In the genomic region with DNA sequence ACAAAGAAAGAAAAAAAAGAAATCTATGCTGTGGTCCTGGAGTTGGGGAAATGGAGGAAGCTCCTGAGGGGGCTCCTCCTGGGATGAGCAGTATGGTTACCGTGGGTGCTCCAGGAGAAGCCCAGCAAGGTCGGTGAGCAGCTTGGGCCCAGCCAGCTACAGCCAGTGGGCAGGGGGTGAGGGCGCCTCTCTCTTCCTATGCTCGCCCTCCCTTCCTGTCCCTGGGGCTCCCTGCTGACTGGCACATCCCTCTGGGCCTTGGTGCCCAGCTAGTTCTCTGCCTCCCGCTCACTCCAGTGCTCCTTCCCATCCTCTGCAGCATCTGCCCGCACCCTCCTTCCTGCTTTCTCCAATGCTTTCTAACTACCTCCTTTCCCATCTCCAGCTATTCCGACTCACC, we compare ENCODE assay signal across 20 cellular contexts. TPM values are rescaled to one million over a fixed set of nuclear protein-coding genes. Genes with fewer than 3 reads are reported as not detected.
"Had no signal": no experiment of that assay in that cellular context is flagged by ENCODE, and none has a peak within 500 bp of the region (broad histone marks: within the 10 kb centered on the region; RNA-seq: fewer than 3 reads in every experiment).

No MANE protein-coding gene starts in this region.

- DNase-seq: IMR-90, Kasumi-1, NCI-H1048, NCI-H1105, NCI-H1436, NCI-H187, NCI-H2029 treated with DMSO at 0.1 percent for 48 hours, NCI-H2171, NCI-H226, NCI-H524, NCI-H526 treated with DMSO at 0.1 percent for 48 hours, NCI-H774, RPMI8226, SHP77, T-helper 1 cell, T-helper 17 cell had no signal

- H3K4me3 Mint-ChIP-seq: T-helper 17 cell had no signal

- H3K4me2 ChIP-seq: KMS-11 had no signal

- H3K9ac ChIP-seq: KMS-11 had no signal

- H3K27ac Mint-ChIP-seq: T-helper 17 cell had no signal

- H3K27ac ChIP-seq: KMS-11 had no signal

RNA-seq across cellular contexts. Expression of a gene that starts 16.6 kb away (rescaled TPM):
- total RNA-seq: HT1080, M059J, SK-MEL-5 had no signal
